In genomic region chr16:87706278-87707000, GRCh38 we compare ENCODE assay signal across 13 cellular contexts. TPM values are rescaled to one million over a fixed set of nuclear protein-coding genes. Genes with fewer than 3 reads are reported as not detected.
DNase-seq lines count a peak whose midpoint lies in the region; ATAC-seq, FAIRE-seq and TF ChIP-seq lines count a peak whose summit lies in the region.
"Had no signal": no experiment of that assay in that cellular context is flagged by ENCODE, and none has a peak within 500 bp of the region (broad histone marks: within the 10 kb centered on the region; RNA-seq: fewer than 3 reads in every experiment).

No MANE protein-coding gene starts in this region.

- POLR2A ChIA-PET in GM12878 (lab: Charles Lee): interaction anchor here (0.5 kb wide), 1 partner anchor 9 kb away, joined by 3 read pairs; no protein-coding TSS in a partner anchor

- CTCF ChIA-PET in GM12878 (lab: Yijun Ruan, JAX): no interaction called here

- H3K4me1 ChIP-seq in HUES64 (ENCODE audit: insufficient read depth, low read length) (0 out of 2 replicates have a peak, but pooled peaks cover 7% of the 10 kb centered on the region), GM12878 (ENCODE audit: control insufficient read depth, insufficient read depth, low read length) (peaks cover 22% of the 10 kb centered on the region), thyroid gland (peaks cover 18 to 23% of the 10 kb centered on the region in 2 donors)
- H3K4me1 ChIP-seq: uterus had no signal

- SMC1A ChIA-PET in GM12878 (lab: Charles Lee; ENCODE audit: uncharacterized antibody, unreplicated experiment): no interaction called here

- no peak for ATAC-seq in GM12878
- no peak for ATAC-seq in GM18519 (IDR thresholded peaks at IDR 0.05; ENCODE audit: low FRiP score, unreplicated experiment)
- ATAC-seq: stimulated activated naive CD8-positive, alpha-beta T cell treated with anti-CD3 and anti-CD28 coated beads, Interleukin-15, Interleukin-2, amounts not matched to agents 100 U/mL and 50 U/mL, for 24 hours had no signal

- no peak for TF ChIP-seq RAD21 in GM12878 (IDR thresholded peaks at IDR 0.05; ENCODE audit: insufficient read depth, low read depth, low read length)

- H3K36me3 ChIP-seq in HUES64 (ENCODE audit: insufficient read depth, low read length) (peaks cover 79% of the 10 kb centered on the region), GM12878 (ENCODE audit: control insufficient read depth in 2 of 2, insufficient read depth in 2 of 2, low read length in 1 of 2) (peaks cover 10 to 34% of the 10 kb centered on the region in 2 experiments; a peak in 3 of 4 replicates), thyroid gland (peaks cover 3 to 5% of the 10 kb centered on the region in 2 donors)
- H3K36me3 ChIP-seq: uterus had no signal

- H3K27ac ChIP-seq in HUES64 (ENCODE audit: low read depth, low read length) (0 out of 2 replicates have a peak overlapping the region, but pooled peaks have one; percentile 25), GM12878 (ENCODE audit: control insufficient read depth, insufficient read depth) (no peak overlapping the region), thyroid gland (no peak overlapping the region)
- H3K27ac ChIP-seq: brain microvascular endothelial cell, C4-2B, uterus had no signal

- H3K9me3 ChIP-seq in HUES64 (ENCODE audit: insufficient read depth, low read depth, low read length) (no peaks in the 10 kb centered on the region), GM12878 (replicated peaks; ENCODE audit: control insufficient read depth, insufficient read depth, low read length) (no peaks in the 10 kb centered on the region), thyroid gland (no peaks in the 10 kb centered on the region)
- H3K9me3 ChIP-seq: uterus had no signal

- RAD21 ChIA-PET in GM12878 (lab: Charles Lee; ENCODE audit: unreplicated experiment): interaction anchor here (0.6 kb wide), 1 partner anchor 169 kb away, joined by 4 read pairs; no protein-coding TSS in a partner anchor

- no peaks in the 10 kb centered on the region for H4K20me1 ChIP-seq in GM12878 (ENCODE audit: control insufficient read depth, insufficient read depth)

- H3K79me2 ChIP-seq in GM12878 (ENCODE audit: control insufficient read depth, insufficient read depth, low read length): no peaks in the 10 kb centered on the region

- intact Hi-C loops in GM12878 (cut with micrococcal nuclease; ENCODE audit: unreplicated experiment) (no loop called here), thyroid gland (cut with DNase I) (no loop called here)

- no TSS peak for BruUV-seq in GM12878 (replicated peaks; lab: Mats Ljungman, UMichigan)

- TF ChIP-seq CTCF in GM12878 (IDR thresholded peaks at IDR 0.05 in 2 of 3, conservative IDR thresholded peaks at IDR 0.05 in 1 of 3; ENCODE audit: control insufficient read depth in 2 of 3, extremely low read depth in 1 of 3, insufficient read depth in 1 of 3, low read depth in 3 of 3, low read length in 3 of 3) (no peak), thyroid gland (IDR thresholded peaks at IDR 0.05) (no peak)

- DNase-seq in NCI-H2107 (lab: John Stamatoyannopoulos, UW) (peak; percentile 71), GM12878 (ENCODE audit: low read depth, low spot score) (no peak), thyroid gland (peak; percentile 65 to 70), HT-29 (ENCODE audit: low spot score) (no peak), NCI-H1694 (lab: John Stamatoyannopoulos, UW) (no peak)
- DNase-seq: activated naive CD4-positive, alpha-beta T cell; brain microvascular endothelial cell; HFFc6; stimulated activated naive CD8-positive, alpha-beta T cell treated with anti-CD3 and anti-CD28 coated beads, Interleukin-15, Interleukin-2, amounts not matched to agents 100 U/mL and 50 U/mL, for 24 hours; uterus had no signal

- no peak for TF ChIP-seq EP300 in GM12878 (IDR thresholded peaks at IDR 0.05; ENCODE audit: borderline replicate concordance in 1 of 2, control insufficient read depth in 1 of 2, low read depth in 2 of 2, low read length in 2 of 2)

- H3K9ac ChIP-seq in HUES64 (ENCODE audit: low read depth, low read length) (no peak overlapping the region; the same call in 1 of the 2 replicates), GM12878 (ENCODE audit: control insufficient read depth, insufficient read depth, low read length) (no peak overlapping the region)

- no peak overlapping the region for H3K4me2 ChIP-seq in GM12878 (ENCODE audit: control insufficient read depth, insufficient read depth)

- H3K4me3 ChIP-seq in HUES64 (ENCODE audit: low read length): no peak overlapping the region
- no peak overlapping the region for H3K4me3 ChIP-seq in GM12878
- H3K4me3 ChIP-seq in thyroid gland (replicated peaks in 1 of 3): no peak overlapping the region
- H3K4me3 ChIP-seq: uterus had no signal

- H3K27me3 ChIP-seq in HUES64 (ENCODE audit: insufficient read depth, low read length) (no peaks in the 10 kb centered on the region), GM12878 (replicated peaks in 1 of 2; ENCODE audit: control insufficient read depth in 2 of 2, insufficient read depth in 2 of 2, low read length in 1 of 2) (no peaks in the 10 kb centered on the region), thyroid gland (no peaks in the 10 kb centered on the region)
- H3K27me3 ChIP-seq: brain microvascular endothelial cell, uterus had no signal

- peak; percentile 19 for TF ChIP-seq POLR2A in GM12878 (IDR thresholded peaks at IDR 0.05; ENCODE audit: low read depth, low read length)
- TF ChIP-seq POLR2A in thyroid gland (IDR thresholded peaks at IDR 0.05): no peak

- no peak overlapping the region for H2AFZ ChIP-seq in GM12878 (ENCODE audit: control insufficient read depth, low read depth, low read length)

- 81% methylated on average over 28 of the region's 28 CpGs for WGBS in HUES64
- 80% methylated on average over 25 of the region's 28 CpGs for WGBS in GM12878 (ENCODE audit: insufficient coverage, insufficient replicate concordance, low lambda C conversion rate, missing lambda C conversion rate)
- WGBS in thyroid gland, 2 donors: 52 to 57% methylated on average over 11 to 14 of the region's 28 CpGs

- FAIRE-seq in GM12878 (lab: Jason Lieb, UNC): no peak

- in situ Hi-C loops in GM12878 (cut with MboI): no loop called here

TF ChIP-seq in GM12878, 131 proteins besides CTCF, POLR2A, EP300 and RAD21:
- TF ChIP-seq ZNF622 (IDR thresholded peaks at IDR 0.05): no peak
- no peak for TF ChIP-seq SMAD1 (IDR thresholded peaks at IDR 0.05; ENCODE audit: low read depth, partially characterized antibody)

RNA-seq across cellular contexts. Expression of gene KLHDC4, which starts 59.3 kb away (rescaled TPM):
- 30.0 TPM for polyA plus RNA-seq in HUES64 (2013, experiment 1 of 2)
- 25.1 TPM for polyA plus RNA-seq in HUES64 (2013, experiment 2 of 2)
- total RNA-seq in GM12878 (2013; cell fraction: nucleolus; rRNA removed): 106 and 116 TPM in 2 replicates
- total RNA-seq in GM12878 (2014; rRNA removed): 34.0 and 36.6 TPM in 2 replicates
- total RNA-seq in GM12878 (2014; rRNA removed; fragmentation: Illumina TruSeq; extraction: Trizol): 24.2 and 26.1 TPM in 2 replicates
- total RNA-seq in GM12878 (2021): 54.8 and 62.1 TPM in 2 replicates
- polyA plus RNA-seq in GM12878 (2011; ENCODE audit: low read depth): 13.3 TPM
- 13.4 and 20.3 TPM in 2 replicates for polyA plus RNA-seq in GM12878 (2011; rRNA removed)
- polyA plus RNA-seq in GM12878 (2011; cell fraction: cytosol; rRNA removed): 24.3 and 37.2 TPM in 2 replicates
- polyA plus RNA-seq in GM12878 (2011; cell fraction: nucleus; rRNA removed): 74.9 and 135 TPM in 2 replicates
- polyA plus RNA-seq in GM12878 (2012): 33.1 and 37.7 TPM in 2 replicates
- 25.7 and 34.3 TPM in 2 replicates for polyA plus RNA-seq in GM12878 (2014; fragmentation: Illumina TruSeq; extraction: Trizol)
- polyA plus RNA-seq in GM12878 (2014; fragmentation: Nextera tagmentation; extraction: Ambion mirVana): 1 to 10 TPM in 1 of 2 experiments, under 1 TPM in 1; 0.80 to 4.1 TPM
- 39.1 and 59.3 TPM in 2 replicates for polyA plus RNA-seq in GM12878 (2014; rRNA removed)
- 10 to 100 TPM; 31.6 to 37.1 TPM for polyA plus RNA-seq in GM12878 (2016; fragmentation: Nextera tagmentation; extraction: Ambion mirVana)
- polyA minus RNA-seq in GM12878 (2011; rRNA and poly(A)+ RNA removed): 17.8 and 26.1 TPM in 2 replicates
- 9.1 and 10.4 TPM in 2 replicates for polyA minus RNA-seq in GM12878 (2011; cell fraction: cytosol; rRNA and poly(A)+ RNA removed)
- 19.5 and 42.4 TPM in 2 replicates for polyA minus RNA-seq in GM12878 (2011; cell fraction: nucleus; rRNA and poly(A)+ RNA removed)
- 10 to 100 TPM; 19.9 to 40.9 (median 30.3) TPM for total RNA-seq in thyroid gland
- 64.8 and 73.6 TPM in 2 replicates for total RNA-seq in HT-29 (2014; rRNA removed; shearing (Covaris generic))

Comparison
In these comparisons a context has a peak if more than half of its experiments do, and no peak if none do; other contexts are left out.
1. DNase-seq: peak in NCI-H2107 (single experiment) and thyroid gland (2 of 2); none in GM12878 (single experiment), HT-29 (single experiment) and NCI-H1694 (single experiment).